Comparison of ENCODE assay signal across 1 cellular context in genomic region chr6:116396451-116396850, GRCh38.
TF ChIP-seq lines count a peak whose summit lies in the region.

No MANE protein-coding gene starts in this region.

TF ChIP-seq in endothelial cell of umbilical vein, 7 proteins besides CTCF, POLR2A, EP300 and RAD21:
- no peak for TF ChIP-seq MYC (IDR thresholded peaks at IDR 0.05; ENCODE audit: low read depth, low read length)
- no peak for TF ChIP-seq GATA2 (IDR thresholded peaks at IDR 0.05; ENCODE audit: insufficient read depth, insufficient read length, low read depth, low read length)
- no peak for TF ChIP-seq EZH2 (IDR thresholded peaks at IDR 0.05; ENCODE audit: borderline replicate concordance, low read depth, low read length, severe bottlenecking)
- TF ChIP-seq POLR2AphosphoS5 (IDR thresholded peaks at IDR 0.05; ENCODE audit: insufficient read depth, low read depth, low read length), result no peak
- TF ChIP-seq FOS (IDR thresholded peaks at IDR 0.05; ENCODE audit: borderline replicate concordance, insufficient read depth, low read length), result no peak
- no peak for TF ChIP-seq MAX (IDR thresholded peaks at IDR 0.05; ENCODE audit: insufficient read depth, insufficient read length)
- no peak for TF ChIP-seq JUN (IDR thresholded peaks at IDR 0.05; ENCODE audit: borderline replicate concordance, insufficient read depth, insufficient read length, low read depth)
